In the genomic region with DNA sequence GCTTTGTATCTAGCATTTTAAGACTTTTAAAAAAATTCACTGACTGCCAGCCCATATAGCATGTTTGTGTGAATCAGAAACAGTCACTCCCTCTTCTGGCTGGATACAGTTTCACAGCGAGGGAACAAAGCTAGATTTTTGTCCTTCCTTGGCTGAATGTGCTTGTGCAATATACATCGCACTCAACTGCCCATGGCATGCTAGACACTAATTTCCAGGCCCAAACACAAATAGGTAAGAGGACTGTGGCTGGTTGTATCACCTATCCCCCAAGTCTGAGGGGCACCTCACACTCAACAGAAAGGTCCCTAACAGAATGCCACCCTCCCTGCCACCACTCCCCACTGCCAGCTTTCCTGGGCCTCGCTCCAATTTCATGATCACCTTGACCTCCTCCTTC, we compare ENCODE assay signal across 1 cellular context.
A peak's percentile ranks its signal among the peaks of the same experiment; 100 is the strongest.
TF ChIP-seq lines count a peak whose summit lies in the region.

No MANE protein-coding gene starts in this region.

TF ChIP-seq in HepG2, 621 proteins besides CTCF, POLR2A, EP300 and RAD21 (continued from another document and continues in another):
- TF ChIP-seq, protein P1, sequence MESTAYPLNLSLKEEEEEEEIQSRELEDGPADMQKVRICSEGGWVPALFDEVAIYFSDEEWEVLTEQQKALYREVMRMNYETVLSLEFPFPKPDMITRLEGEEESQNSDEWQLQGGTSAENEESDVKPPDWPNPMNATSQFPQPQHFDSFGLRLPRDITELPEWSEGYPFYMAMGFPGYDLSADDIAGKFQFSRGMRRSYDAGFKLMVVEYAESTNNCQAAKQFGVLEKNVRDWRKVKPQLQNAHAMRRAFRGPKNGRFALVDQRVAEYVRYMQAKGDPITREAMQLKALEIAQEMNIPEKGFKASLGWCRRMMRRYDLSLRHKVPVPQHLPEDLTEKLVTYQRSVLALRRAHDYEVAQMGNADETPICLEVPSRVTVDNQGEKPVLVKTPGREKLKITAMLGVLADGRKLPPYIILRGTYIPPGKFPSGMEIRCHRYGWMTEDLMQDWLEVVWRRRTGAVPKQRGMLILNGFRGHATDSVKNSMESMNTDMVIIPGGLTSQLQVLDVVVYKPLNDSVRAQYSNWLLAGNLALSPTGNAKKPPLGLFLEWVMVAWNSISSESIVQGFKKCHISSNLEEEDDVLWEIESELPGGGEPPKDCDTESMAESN (CRISPR knock-in tag; conservative IDR thresholded peaks at IDR 0.05) = no peak
- TF ChIP-seq DNMT3B (CRISPR knock-in tag; conservative IDR thresholded peaks at IDR 0.05) = no peak
- peak; percentile 43; the same call in 1 of the 2 replicates for TF ChIP-seq FOXK1 (CRISPR knock-in tag; IDR thresholded peaks at IDR 0.05; ENCODE audit: borderline replicate concordance, low read depth)
- TF ChIP-seq, protein P2, sequence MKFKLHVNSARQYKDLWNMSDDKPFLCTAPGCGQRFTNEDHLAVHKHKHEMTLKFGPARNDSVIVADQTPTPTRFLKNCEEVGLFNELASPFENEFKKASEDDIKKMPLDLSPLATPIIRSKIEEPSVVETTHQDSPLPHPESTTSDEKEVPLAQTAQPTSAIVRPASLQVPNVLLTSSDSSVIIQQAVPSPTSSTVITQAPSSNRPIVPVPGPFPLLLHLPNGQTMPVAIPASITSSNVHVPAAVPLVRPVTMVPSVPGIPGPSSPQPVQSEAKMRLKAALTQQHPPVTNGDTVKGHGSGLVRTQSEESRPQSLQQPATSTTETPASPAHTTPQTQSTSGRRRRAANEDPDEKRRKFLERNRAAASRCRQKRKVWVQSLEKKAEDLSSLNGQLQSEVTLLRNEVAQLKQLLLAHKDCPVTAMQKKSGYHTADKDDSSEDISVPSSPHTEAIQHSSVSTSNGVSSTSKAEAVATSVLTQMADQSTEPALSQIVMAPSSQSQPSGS (CRISPR knock-in tag; IDR thresholded peaks at IDR 0.05) = no peak
- TF ChIP-seq, protein P3, sequence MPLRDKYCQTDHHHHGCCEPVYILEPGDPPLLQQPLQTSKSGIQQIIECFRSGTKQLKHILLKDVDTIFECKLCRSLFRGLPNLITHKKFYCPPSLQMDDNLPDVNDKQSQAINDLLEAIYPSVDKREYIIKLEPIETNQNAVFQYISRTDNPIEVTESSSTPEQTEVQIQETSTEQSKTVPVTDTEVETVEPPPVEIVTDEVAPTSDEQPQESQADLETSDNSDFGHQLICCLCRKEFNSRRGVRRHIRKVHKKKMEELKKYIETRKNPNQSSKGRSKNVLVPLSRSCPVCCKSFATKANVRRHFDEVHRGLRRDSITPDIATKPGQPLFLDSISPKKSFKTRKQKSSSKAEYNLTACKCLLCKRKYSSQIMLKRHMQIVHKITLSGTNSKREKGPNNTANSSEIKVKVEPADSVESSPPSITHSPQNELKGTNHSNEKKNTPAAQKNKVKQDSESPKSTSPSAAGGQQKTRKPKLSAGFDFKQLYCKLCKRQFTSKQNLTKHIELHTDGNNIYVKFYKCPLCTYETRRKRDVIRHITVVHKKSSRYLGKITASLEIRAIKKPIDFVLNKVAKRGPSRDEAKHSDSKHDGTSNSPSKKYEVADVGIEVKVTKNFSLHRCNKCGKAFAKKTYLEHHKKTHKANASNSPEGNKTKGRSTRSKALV (CRISPR knock-in tag; IDR thresholded peaks at IDR 0.05) = no peak
- TF ChIP-seq EZH2 (conservative IDR thresholded peaks at IDR 0.05; ENCODE audit: low read depth, low read length) = no peak
- no peak for TF ChIP-seq ZNF530 (CRISPR knock-in tag; IDR thresholded peaks at IDR 0.05; ENCODE audit: low read depth)
- no peak for TF ChIP-seq ZNF33A (CRISPR knock-in tag; IDR thresholded peaks at IDR 0.05; ENCODE audit: borderline replicate concordance)
- no peak for TF ChIP-seq ZFY (CRISPR knock-in tag; IDR thresholded peaks at IDR 0.05)
- no peak for TF ChIP-seq ZNF292 (CRISPR knock-in tag; IDR thresholded peaks at IDR 0.05; ENCODE audit: borderline replicate concordance, low read depth)
- TF ChIP-seq, protein P4, sequence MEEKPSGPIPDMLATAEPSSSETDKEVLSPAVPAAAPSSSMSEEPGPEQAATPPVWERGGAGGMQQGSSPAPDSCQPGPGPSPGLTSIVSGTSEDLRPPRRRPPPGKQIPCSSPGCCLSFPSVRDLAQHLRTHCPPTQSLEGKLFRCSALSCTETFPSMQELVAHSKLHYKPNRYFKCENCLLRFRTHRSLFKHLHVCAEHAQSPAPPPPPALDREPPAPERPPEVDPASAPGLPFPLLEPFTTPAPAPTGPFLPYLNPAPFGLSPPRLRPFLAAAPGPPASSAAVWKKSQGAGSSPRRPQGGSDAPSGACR (CRISPR knock-in tag; IDR thresholded peaks at IDR 0.05) = no peak
- no peak for TF ChIP-seq ZNF557 (CRISPR knock-in tag; IDR thresholded peaks at IDR 0.05)
- TF ChIP-seq JUNB (CRISPR knock-in tag; IDR thresholded peaks at IDR 0.05; ENCODE audit: borderline replicate concordance) = no peak
- TF ChIP-seq, protein P5, sequence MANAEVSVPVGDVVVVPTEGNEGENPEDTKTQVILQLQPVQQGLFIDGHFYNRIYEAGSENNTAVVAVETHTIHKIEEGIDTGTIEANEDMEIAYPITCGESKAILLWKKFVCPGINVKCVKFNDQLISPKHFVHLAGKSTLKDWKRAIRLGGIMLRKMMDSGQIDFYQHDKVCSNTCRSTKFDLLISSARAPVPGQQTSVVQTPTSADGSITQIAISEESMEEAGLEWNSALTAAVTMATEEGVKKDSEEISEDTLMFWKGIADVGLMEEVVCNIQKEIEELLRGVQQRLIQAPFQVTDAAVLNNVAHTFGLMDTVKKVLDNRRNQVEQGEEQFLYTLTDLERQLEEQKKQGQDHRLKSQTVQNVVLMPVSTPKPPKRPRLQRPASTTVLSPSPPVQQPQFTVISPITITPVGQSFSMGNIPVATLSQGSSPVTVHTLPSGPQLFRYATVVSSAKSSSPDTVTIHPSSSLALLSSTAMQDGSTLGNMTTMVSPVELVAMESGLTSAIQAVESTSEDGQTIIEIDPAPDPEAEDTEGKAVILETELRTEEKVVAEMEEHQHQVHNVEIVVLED (CRISPR knock-in tag; IDR thresholded peaks at IDR 0.05; ENCODE audit: borderline replicate concordance) = no peak
- TF ChIP-seq SYNCRIP (IDR thresholded peaks at IDR 0.05; ENCODE audit: insufficient read depth, low read depth, low read length) = no peak
- TF ChIP-seq, protein P6, sequence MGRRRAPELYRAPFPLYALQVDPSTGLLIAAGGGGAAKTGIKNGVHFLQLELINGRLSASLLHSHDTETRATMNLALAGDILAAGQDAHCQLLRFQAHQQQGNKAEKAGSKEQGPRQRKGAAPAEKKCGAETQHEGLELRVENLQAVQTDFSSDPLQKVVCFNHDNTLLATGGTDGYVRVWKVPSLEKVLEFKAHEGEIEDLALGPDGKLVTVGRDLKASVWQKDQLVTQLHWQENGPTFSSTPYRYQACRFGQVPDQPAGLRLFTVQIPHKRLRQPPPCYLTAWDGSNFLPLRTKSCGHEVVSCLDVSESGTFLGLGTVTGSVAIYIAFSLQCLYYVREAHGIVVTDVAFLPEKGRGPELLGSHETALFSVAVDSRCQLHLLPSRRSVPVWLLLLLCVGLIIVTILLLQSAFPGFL (CRISPR knock-in tag; IDR thresholded peaks at IDR 0.05) = no peak
- TF ChIP-seq ETV6 (CRISPR knock-in tag; conservative IDR thresholded peaks at IDR 0.05) = no peak
- no peak for TF ChIP-seq ZNF34 (CRISPR knock-in tag; IDR thresholded peaks at IDR 0.05; ENCODE audit: borderline replicate concordance)
- TF ChIP-seq MIER2 (CRISPR knock-in tag; IDR thresholded peaks at IDR 0.05) = 0 out of 2 replicates have a peak, but pooled peaks have one; percentile 52
- TF ChIP-seq, protein P7, sequence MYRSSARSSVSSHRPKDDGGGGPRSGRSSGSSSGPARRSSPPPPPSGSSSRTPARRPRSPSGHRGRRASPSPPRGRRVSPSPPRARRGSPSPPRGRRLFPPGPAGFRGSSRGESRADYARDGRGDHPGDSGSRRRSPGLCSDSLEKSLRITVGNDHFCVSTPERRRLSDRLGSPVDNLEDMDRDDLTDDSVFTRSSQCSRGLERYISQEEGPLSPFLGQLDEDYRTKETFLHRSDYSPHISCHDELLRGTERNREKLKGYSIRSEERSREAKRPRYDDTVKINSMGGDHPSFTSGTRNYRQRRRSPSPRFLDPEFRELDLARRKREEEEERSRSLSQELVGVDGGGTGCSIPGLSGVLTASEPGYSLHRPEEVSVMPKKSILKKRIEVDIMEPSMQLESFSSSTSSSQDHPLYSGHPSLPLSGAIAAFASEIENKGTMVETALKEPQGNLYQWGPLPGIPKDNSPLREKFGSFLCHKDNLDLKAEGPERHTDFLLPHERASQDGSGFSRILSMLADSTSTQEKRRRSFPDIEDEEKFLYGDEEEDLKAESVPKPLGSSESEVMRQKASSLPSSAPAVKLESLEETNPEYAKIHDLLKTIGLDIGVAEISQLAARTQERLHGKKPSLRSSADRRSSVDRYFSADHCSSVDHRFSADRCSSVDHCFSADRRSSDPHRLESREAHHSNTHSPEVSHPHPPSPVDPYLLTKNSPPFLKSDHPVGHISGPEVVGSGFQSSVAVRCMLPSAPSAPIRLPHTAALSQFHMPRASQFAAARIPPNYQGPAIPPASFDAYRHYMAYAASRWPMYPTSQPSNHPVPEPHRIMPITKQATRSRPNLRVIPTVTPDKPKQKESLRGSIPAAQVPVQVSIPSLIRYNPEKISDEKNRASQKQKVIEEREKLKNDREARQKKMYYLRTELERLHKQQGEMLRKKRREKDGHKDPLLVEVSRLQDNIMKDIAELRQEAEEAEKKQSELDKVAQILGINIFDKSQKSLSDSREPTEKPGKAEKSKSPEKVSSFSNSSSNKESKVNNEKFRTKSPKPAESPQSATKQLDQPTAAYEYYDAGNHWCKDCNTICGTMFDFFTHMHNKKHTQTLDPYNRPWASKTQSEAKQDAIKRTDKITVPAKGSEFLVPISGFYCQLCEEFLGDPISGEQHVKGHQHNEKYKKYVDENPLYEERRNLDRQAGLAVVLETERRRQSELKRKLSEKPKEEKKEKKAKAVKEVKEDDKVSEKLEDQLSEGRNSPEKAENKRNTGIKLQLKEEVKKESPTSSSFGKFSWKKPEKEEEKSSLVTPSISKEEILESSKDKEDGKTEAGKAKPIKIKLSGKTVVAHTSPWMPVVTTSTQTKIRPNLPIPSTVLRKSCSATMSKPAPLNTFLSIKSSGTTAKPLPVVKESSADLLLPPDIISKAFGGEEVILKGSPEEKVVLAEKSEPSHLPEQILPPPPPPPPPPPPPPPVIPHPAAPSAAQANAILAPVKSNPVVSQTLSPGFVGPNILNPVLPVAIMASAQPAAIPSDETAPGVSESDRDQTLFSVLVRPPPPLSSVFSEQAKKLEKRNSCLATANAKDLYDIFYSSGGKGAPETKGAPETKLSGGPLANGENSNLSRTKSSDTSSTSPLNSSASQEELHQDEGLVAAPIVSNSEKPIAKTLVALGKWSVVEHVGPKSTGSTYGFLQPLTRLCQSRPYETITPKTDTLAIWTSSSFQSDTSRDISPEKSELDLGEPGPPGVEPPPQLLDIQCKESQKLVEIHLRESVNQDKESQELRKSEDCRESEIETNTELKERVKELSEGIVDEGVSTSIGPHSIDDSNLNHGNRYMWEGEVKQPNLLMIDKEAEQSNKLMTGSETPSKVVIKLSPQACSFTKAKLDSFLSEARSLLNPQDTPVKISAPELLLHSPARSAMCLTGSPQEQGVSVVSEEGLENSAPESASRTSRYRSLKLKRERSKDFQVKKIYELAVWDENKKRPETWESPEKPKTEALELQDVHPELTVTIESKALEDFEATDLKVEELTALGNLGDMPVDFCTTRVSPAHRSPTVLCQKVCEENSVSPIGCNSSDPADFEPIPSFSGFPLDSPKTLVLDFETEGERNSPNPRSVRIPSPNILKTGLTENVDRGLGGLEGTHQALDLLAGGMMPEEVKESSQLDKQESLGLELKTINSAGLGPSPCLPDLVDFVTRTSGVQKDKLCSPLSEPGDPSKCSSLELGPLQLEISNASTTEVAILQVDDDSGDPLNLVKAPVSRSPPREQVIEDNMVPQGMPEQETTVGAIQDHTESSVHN (CRISPR knock-in tag; IDR thresholded peaks at IDR 0.05) = no peak
- no peak for TF ChIP-seq MZF1 (CRISPR knock-in tag; IDR thresholded peaks at IDR 0.05; ENCODE audit: borderline replicate concordance)
- TF ChIP-seq, protein P8, sequence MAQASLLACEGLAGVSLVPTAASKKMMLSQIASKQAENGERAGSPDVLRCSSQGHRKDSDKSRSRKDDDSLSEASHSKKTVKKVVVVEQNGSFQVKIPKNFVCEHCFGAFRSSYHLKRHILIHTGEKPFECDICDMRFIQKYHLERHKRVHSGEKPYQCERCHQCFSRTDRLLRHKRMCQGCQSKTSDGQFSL (CRISPR knock-in tag; IDR thresholded peaks at IDR 0.05) = no peak
- TF ChIP-seq SALL1 (CRISPR knock-in tag; IDR thresholded peaks at IDR 0.05) = no peak; the same call in 1 of the 2 replicates
- TF ChIP-seq ZNF160 (CRISPR knock-in tag; IDR thresholded peaks at IDR 0.05) = no peak
- TF ChIP-seq, protein P9, sequence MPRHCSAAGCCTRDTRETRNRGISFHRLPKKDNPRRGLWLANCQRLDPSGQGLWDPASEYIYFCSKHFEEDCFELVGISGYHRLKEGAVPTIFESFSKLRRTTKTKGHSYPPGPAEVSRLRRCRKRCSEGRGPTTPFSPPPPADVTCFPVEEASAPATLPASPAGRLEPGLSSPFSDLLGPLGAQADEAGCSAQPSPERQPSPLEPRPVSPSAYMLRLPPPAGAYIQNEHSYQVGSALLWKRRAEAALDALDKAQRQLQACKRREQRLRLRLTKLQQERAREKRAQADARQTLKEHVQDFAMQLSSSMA (CRISPR knock-in tag; IDR thresholded peaks at IDR 0.05) = no peak
- TF ChIP-seq NFE2L2 (IDR thresholded peaks at IDR 0.05; ENCODE audit: low read length) = no peak
- TF ChIP-seq ATAD3A (CRISPR knock-in tag; IDR thresholded peaks at IDR 0.05) = no peak
- no peak for TF ChIP-seq ZNF670 (CRISPR knock-in tag; IDR thresholded peaks at IDR 0.05; ENCODE audit: borderline replicate concordance)
- no peak for TF ChIP-seq ARID2 (CRISPR knock-in tag; IDR thresholded peaks at IDR 0.05; ENCODE audit: borderline replicate concordance)
- no peak for TF ChIP-seq SP140L (CRISPR knock-in tag; IDR thresholded peaks at IDR 0.05; ENCODE audit: borderline replicate concordance)
- TF ChIP-seq CEBPB (IDR thresholded peaks at IDR 0.05; ENCODE audit: borderline replicate concordance, low read depth, low read length) = peak; percentile 96
- TF ChIP-seq MED8 (CRISPR knock-in tag; IDR thresholded peaks at IDR 0.05; ENCODE audit: insufficient replicate concordance) = no peak
- TF ChIP-seq AGO2 (optimal IDR thresholded peaks at IDR 0.05; ENCODE audit: low read depth, low read length) = no peak
- no peak for TF ChIP-seq ZNF709 (CRISPR knock-in tag; IDR thresholded peaks at IDR 0.05)
- TF ChIP-seq ZNF780A (CRISPR knock-in tag; IDR thresholded peaks at IDR 0.05) = no peak
- TF ChIP-seq DMAP1 (CRISPR knock-in tag; IDR thresholded peaks at IDR 0.05) = no peak
- TF ChIP-seq, protein P10, sequence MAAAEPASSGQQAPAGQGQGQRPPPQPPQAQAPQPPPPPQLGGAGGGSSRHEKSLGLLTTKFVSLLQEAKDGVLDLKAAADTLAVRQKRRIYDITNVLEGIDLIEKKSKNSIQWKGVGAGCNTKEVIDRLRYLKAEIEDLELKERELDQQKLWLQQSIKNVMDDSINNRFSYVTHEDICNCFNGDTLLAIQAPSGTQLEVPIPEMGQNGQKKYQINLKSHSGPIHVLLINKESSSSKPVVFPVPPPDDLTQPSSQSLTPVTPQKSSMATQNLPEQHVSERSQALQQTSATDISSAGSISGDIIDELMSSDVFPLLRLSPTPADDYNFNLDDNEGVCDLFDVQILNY (CRISPR knock-in tag; conservative IDR thresholded peaks at IDR 0.05) = no peak
- TF ChIP-seq TOE1 (CRISPR knock-in tag; IDR thresholded peaks at IDR 0.05) = no peak
- TF ChIP-seq SMC3 (IDR thresholded peaks at IDR 0.05; ENCODE audit: low read length) = peak; percentile 68
- TF ChIP-seq RBM22 (optimal IDR thresholded peaks at IDR 0.05; ENCODE audit: low read length) = no peak
- TF ChIP-seq ATM (IDR thresholded peaks at IDR 0.05; ENCODE audit: borderline replicate concordance) = no peak
- no peak for TF ChIP-seq ZNF850 (CRISPR knock-in tag; conservative IDR thresholded peaks at IDR 0.05)
